ENCODE assay signal across 1 cellular context in the genomic region with DNA sequence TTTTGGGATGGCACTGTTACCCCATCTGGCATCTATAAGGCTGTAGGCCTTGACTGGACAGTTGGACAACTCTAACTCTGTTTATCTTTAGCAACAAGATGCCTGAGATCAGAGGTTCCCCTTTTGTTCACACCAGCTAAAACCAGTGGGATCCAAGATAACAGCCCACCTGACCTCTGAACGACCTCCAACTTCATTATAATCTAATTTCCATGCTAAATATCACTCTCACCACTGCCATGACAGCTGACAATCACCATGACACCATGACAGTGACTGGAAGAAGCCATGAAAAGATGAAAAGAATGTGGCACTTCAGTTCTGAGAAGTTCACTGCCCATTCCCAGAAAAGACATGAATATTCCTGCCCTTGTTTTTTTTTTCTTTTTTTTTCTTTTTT.
TF ChIP-seq lines count a peak whose summit lies in the region.

No MANE protein-coding gene starts in this region.

TF ChIP-seq in K562, 482 proteins besides CTCF, POLR2A, EP300 and RAD21 (continued from another document and continues in another):
- TF ChIP-seq ZNF197 (CRISPR knock-in tag; IDR thresholded peaks at IDR 0.05; ENCODE audit: low read depth) (peak; percentile 49; the same call in 1 of the 2 replicates), HDAC3 (IDR thresholded peaks at IDR 0.05; ENCODE audit: borderline replicate concordance, partially characterized antibody) (peak; percentile 29), ZNF174 (CRISPR knock-in tag; IDR thresholded peaks at IDR 0.05) (no peak), LCOR (CRISPR knock-in tag; IDR thresholded peaks at IDR 0.05) (peak; percentile 53; the same call in 1 of the 2 replicates), MCM3 (IDR thresholded peaks at IDR 0.05) (no peak), CBX8 (IDR thresholded peaks at IDR 0.05; ENCODE audit: borderline replicate concordance, extremely low read depth, low read depth, low read length, poor library complexity, severe bottlenecking) (no peak), MIER1 (IDR thresholded peaks at IDR 0.05; ENCODE audit: low read depth) (no peak), NELFE (IDR thresholded peaks at IDR 0.05; ENCODE audit: insufficient read depth, insufficient read length) (no peak), MCM2 (IDR thresholded peaks at IDR 0.05; ENCODE audit: low read depth) (no peak), TAL1 (IDR thresholded peaks at IDR 0.05) (peak; percentile 59), CCNT2 (IDR thresholded peaks at IDR 0.05; ENCODE audit: borderline replicate concordance, extremely low read depth, insufficient read length, low read depth, low read length) (peak; percentile 49), ZNF24 (IDR thresholded peaks at IDR 0.05) (no peak), SOX6 (IDR thresholded peaks at IDR 0.05) (peak; percentile 78), ZNF766 (CRISPR knock-in tag; conservative IDR thresholded peaks at IDR 0.05) (0 out of 2 replicates have a peak, but pooled peaks have one; percentile 53), POLR2AphosphoS5 (IDR thresholded peaks at IDR 0.05; ENCODE audit: control insufficient read depth, insufficient read depth, low read depth, low read length) (peak; percentile 44; the same call in 1 of the 2 replicates), RBM22 (IDR thresholded peaks at IDR 0.05; ENCODE audit: low read depth, low read length, poor library complexity, severe bottlenecking) (no peak), NFE2L1 (tag; IDR thresholded peaks at IDR 0.05; ENCODE audit: borderline replicate concordance, low read depth) (no peak), RNF2 (IDR thresholded peaks at IDR 0.05) (0 out of 2 replicates have a peak, but pooled peaks have one; percentile 30), MAZ (CRISPR knock-in tag; conservative IDR thresholded peaks at IDR 0.05 in 1 of 2, IDR thresholded peaks at IDR 0.05 in 1 of 2) (no peak), MXI1 (IDR thresholded peaks at IDR 0.05; ENCODE audit: low read depth, low read length) (no peak), SREBF2 (CRISPR knock-in tag; IDR thresholded peaks at IDR 0.05) (no peak), HMG20B (CRISPR knock-in tag; IDR thresholded peaks at IDR 0.05) (no peak), CHD4 (IDR thresholded peaks at IDR 0.05; ENCODE audit: insufficient read depth, insufficient replicate concordance, low read depth, low read length, poor library complexity, severe bottlenecking) (no peak), GTF2E2 (tag; IDR thresholded peaks at IDR 0.05) (no peak), NR2C2 (CRISPR knock-in tag; IDR thresholded peaks at IDR 0.05) (no peak), NR2C2 (tag; IDR thresholded peaks at IDR 0.05) (no peak), MECOM (CRISPR knock-in tag; IDR thresholded peaks at IDR 0.05) (peak; percentile 92), DIDO1 (tag; IDR thresholded peaks at IDR 0.05; ENCODE audit: low read depth) (no peak), PTBP1 (IDR thresholded peaks at IDR 0.05; ENCODE audit: low read depth, low read length) (no peak), ZNF124 (CRISPR knock-in tag; IDR thresholded peaks at IDR 0.05) (no peak)
- TF ChIP-seq, protein P1, sequence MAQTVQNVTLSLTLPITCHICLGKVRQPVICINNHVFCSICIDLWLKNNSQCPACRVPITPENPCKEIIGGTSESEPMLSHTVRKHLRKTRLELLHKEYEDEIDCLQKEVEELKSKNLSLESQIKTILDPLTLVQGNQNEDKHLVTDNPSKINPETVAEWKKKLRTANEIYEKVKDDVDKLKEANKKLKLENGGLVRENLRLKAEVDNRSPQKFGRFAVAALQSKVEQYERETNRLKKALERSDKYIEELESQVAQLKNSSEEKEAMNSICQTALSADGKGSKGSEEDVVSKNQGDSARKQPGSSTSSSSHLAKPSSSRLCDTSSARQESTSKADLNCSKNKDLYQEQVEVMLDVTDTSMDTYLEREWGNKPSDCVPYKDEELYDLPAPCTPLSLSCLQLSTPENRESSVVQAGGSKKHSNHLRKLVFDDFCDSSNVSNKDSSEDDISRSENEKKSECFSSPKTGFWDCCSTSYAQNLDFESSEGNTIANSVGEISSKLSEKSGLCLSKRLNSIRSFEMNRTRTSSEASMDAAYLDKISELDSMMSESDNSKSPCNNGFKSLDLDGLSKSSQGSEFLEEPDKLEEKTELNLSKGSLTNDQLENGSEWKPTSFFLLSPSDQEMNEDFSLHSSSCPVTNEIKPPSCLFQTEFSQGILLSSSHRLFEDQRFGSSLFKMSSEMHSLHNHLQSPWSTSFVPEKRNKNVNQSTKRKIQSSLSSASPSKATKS (CRISPR knock-in tag; IDR thresholded peaks at IDR 0.05), result no peak
- TF ChIP-seq, protein P2, sequence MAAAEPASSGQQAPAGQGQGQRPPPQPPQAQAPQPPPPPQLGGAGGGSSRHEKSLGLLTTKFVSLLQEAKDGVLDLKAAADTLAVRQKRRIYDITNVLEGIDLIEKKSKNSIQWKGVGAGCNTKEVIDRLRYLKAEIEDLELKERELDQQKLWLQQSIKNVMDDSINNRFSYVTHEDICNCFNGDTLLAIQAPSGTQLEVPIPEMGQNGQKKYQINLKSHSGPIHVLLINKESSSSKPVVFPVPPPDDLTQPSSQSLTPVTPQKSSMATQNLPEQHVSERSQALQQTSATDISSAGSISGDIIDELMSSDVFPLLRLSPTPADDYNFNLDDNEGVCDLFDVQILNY (CRISPR knock-in tag; IDR thresholded peaks at IDR 0.05), result no peak
- TF ChIP-seq, protein P3, sequence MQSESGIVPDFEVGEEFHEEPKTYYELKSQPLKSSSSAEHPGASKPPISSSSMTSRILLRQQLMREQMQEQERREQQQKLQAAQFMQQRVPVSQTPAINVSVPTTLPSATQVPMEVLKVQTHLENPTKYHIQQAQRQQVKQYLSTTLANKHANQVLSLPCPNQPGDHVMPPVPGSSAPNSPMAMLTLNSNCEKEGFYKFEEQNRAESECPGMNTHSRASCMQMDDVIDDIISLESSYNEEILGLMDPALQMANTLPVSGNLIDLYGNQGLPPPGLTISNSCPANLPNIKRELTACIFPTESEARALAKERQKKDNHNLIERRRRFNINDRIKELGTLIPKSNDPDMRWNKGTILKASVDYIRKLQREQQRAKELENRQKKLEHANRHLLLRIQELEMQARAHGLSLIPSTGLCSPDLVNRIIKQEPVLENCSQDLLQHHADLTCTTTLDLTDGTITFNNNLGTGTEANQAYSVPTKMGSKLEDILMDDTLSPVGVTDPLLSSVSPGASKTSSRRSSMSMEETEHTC (IDR thresholded peaks at IDR 0.05), result no peak
- TF ChIP-seq, protein P4, sequence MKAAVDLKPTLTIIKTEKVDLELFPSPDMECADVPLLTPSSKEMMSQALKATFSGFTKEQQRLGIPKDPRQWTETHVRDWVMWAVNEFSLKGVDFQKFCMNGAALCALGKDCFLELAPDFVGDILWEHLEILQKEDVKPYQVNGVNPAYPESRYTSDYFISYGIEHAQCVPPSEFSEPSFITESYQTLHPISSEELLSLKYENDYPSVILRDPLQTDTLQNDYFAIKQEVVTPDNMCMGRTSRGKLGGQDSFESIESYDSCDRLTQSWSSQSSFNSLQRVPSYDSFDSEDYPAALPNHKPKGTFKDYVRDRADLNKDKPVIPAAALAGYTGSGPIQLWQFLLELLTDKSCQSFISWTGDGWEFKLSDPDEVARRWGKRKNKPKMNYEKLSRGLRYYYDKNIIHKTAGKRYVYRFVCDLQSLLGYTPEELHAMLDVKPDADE (conservative IDR thresholded peaks at IDR 0.05; ENCODE audit: control insufficient read depth, low read depth, low read length), result no peak
- TF ChIP-seq, protein P5, sequence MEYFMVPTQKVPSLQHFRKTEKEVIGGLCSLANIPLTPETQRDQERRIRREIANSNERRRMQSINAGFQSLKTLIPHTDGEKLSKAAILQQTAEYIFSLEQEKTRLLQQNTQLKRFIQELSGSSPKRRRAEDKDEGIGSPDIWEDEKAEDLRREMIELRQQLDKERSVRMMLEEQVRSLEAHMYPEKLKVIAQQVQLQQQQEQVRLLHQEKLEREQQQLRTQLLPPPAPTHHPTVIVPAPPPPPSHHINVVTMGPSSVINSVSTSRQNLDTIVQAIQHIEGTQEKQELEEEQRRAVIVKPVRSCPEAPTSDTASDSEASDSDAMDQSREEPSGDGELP (CRISPR knock-in tag; IDR thresholded peaks at IDR 0.05; ENCODE audit: borderline replicate concordance), result no peak
- TF ChIP-seq, protein P6, sequence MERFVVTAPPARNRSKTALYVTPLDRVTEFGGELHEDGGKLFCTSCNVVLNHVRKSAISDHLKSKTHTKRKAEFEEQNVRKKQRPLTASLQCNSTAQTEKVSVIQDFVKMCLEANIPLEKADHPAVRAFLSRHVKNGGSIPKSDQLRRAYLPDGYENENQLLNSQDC (CRISPR knock-in tag; IDR thresholded peaks at IDR 0.05), result no peak
- TF ChIP-seq, protein P7, sequence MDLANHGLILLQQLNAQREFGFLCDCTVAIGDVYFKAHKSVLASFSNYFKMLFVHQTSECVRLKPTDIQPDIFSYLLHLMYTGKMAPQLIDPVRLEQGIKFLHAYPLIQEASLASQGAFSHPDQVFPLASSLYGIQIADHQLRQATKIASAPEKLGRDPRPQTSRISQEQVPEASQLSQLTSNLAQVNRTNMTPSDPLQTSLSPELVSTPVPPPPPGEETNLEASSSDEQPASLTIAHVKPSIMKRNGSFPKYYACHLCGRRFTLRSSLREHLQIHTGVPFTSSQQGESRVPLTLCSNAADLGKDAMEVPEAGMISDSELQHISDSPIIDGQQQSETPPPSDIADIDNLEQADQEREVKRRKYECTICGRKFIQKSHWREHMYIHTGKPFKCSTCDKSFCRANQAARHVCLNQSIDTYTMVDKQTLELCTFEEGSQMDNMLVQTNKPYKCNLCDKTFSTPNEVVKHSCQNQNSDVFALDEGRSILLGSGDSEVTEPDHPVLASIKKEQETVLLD (IDR thresholded peaks at IDR 0.05), result no peak
- TF ChIP-seq, protein P8, sequence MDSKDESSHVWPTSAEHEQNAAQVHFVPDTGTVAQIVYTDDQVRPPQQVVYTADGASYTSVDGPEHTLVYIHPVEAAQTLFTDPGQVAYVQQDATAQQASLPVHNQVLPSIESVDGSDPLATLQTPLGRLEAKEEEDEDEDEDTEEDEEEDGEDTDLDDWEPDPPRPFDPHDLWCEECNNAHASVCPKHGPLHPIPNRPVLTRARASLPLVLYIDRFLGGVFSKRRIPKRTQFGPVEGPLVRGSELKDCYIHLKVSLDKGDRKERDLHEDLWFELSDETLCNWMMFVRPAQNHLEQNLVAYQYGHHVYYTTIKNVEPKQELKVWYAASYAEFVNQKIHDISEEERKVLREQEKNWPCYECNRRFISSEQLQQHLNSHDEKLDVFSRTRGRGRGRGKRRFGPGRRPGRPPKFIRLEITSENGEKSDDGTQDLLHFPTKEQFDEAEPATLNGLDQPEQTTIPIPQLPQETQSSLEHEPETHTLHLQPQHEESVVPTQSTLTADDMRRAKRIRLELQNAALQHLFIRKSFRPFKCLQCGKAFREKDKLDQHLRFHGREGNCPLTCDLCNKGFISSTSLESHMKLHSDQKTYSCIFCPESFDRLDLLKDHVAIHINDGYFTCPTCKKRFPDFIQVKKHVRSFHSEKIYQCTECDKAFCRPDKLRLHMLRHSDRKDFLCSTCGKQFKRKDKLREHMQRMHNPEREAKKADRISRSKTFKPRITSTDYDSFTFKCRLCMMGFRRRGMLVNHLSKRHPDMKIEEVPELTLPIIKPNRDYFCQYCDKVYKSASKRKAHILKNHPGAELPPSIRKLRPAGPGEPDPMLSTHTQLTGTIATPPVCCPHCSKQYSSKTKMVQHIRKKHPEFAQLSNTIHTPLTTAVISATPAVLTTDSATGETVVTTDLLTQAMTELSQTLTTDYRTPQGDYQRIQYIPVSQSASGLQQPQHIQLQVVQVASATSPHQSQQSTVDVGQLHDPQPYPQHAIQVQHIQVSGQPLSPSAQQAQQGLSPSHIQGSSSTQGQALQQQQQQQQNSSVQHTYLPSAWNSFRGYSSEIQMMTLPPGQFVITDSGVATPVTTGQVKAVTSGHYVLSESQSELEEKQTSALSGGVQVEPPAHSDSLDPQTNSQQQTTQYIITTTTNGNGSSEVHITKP (IDR thresholded peaks at IDR 0.05; ENCODE audit: partially characterized antibody), result no peak
- TF ChIP-seq, protein P9, sequence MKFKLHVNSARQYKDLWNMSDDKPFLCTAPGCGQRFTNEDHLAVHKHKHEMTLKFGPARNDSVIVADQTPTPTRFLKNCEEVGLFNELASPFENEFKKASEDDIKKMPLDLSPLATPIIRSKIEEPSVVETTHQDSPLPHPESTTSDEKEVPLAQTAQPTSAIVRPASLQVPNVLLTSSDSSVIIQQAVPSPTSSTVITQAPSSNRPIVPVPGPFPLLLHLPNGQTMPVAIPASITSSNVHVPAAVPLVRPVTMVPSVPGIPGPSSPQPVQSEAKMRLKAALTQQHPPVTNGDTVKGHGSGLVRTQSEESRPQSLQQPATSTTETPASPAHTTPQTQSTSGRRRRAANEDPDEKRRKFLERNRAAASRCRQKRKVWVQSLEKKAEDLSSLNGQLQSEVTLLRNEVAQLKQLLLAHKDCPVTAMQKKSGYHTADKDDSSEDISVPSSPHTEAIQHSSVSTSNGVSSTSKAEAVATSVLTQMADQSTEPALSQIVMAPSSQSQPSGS (CRISPR knock-in tag; IDR thresholded peaks at IDR 0.05), result no peak
